Comparison of ENCODE assay signal across 24 cellular contexts in the genomic region with DNA sequence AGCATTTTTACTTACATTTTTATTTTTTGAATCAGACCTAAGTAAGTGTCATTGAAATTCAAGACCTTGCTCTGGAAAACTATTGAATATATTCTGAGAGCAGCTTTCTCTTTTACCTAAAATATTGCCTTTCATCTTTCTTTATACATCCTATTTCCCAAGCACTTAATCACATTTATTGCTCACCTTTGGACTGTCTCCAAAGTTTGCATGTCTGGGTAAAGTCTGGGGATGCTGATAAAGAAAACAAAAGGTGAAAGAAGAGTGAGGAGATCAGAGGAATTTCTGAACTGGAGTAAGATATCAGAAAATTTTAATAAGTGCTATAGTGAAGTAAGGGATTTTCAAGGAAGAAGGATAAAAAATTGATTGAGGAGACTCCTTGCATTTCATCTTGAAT.
"Had no signal": no experiment of that assay in that cellular context is flagged by ENCODE, and none has a peak within 500 bp of the region (broad histone marks: within the 10 kb centered on the region; RNA-seq: fewer than 3 reads in every experiment).

No MANE protein-coding gene starts in this region.

- ATAC-seq: activated T-cell treated with anti-CD3 and anti-CD28 coated beads, Interleukin-2, amount 50 U/mL, for 4 hours; Panc1; T-cell had no signal

- H3K27me3 Mint-ChIP-seq: activated CD4-positive, alpha-beta memory T cell treated with anti-CD3 and anti-CD28 coated beads for 36 hours; activated CD4-positive, alpha-beta T cell treated with anti-CD3 and anti-CD28 coated beads, Interleukin-2, amount 10 ng/mL, durations not matched to agents 7 days and 5 days; activated naive CD8-positive, alpha-beta T cell; T-cell had no signal

- DNase-seq: activated CD4-positive, alpha-beta memory T cell treated with anti-CD3 and anti-CD28 coated beads for 36 hours; activated CD4-positive, alpha-beta T cell treated with anti-CD3 and anti-CD28 coated beads, Interleukin-2, amount 10 ng/mL, durations not matched to agents 7 days and 5 days; activated CD4-positive, CD25-positive, alpha-beta regulatory T cell; activated CD8-positive, alpha-beta memory T cell treated with anti-CD3 and anti-CD28 coated beads for 24 hours; activated effector memory CD4-positive, alpha-beta T cell treated with anti-CD3 and anti-CD28 coated beads, Interleukin-2, amount 50 U/mL, for 16 hours; activated naive CD4-positive, alpha-beta T cell treated with anti-CD3 and anti-CD28 coated beads for 36 hours; activated T-cell treated with anti-CD3 and anti-CD28 coated beads, Interleukin-2, amount 50 U/mL, for 4 hours; brain microvascular endothelial cell; caudate nucleus; Kasumi-1; KBM-7; NCI-H1048; NCI-H146; NCI-H187 treated with DMSO at 0.1 percent for 48 hours; NCI-H2081 treated with DMSO at 0.1 percent for 48 hours; NCI-H446; NCI-H524; NCI-H748 treated with DMSO at 0.1 percent for 48 hours; SHP77 treated with DMSO at 0.1 percent for 48 hours; T-cell had no signal

- H3K27me3 ChIP-seq: brain microvascular endothelial cell had no signal

- H3K9me3 Mint-ChIP-seq: activated CD4-positive, alpha-beta T cell treated with anti-CD3 and anti-CD28 coated beads, Interleukin-2, amount 10 ng/mL, durations not matched to agents 7 days and 5 days had no signal

- H3K36me3 ChIP-seq: brain microvascular endothelial cell had no signal

- H3K36me3 Mint-ChIP-seq: activated CD4-positive, alpha-beta memory T cell treated with anti-CD3 and anti-CD28 coated beads for 36 hours; activated naive CD8-positive, alpha-beta T cell; T-cell had no signal

- H3K27ac ChIP-seq: brain microvascular endothelial cell, RWPE1, VCaP had no signal

- H3K4me1 Mint-ChIP-seq: activated CD4-positive, alpha-beta T cell treated with anti-CD3 and anti-CD28 coated beads, Interleukin-2, amount 10 ng/mL, durations not matched to agents 7 days and 5 days; T-cell had no signal

- H3K4me3 Mint-ChIP-seq: activated CD4-positive, alpha-beta memory T cell treated with anti-CD3 and anti-CD28 coated beads for 36 hours; activated CD4-positive, alpha-beta T cell treated with anti-CD3 and anti-CD28 coated beads, Interleukin-2, amount 10 ng/mL, durations not matched to agents 7 days and 5 days; activated naive CD4-positive, alpha-beta T cell treated with anti-CD3 and anti-CD28 coated beads for 36 hours; activated naive CD8-positive, alpha-beta T cell; activated T-cell treated with anti-CD3 and anti-CD28 coated beads, Interleukin-2, amount 50 U/mL, for 4 hours; T-cell had no signal

- H3K27ac Mint-ChIP-seq: activated CD4-positive, alpha-beta memory T cell treated with anti-CD3 and anti-CD28 coated beads for 36 hours; activated CD4-positive, alpha-beta T cell treated with anti-CD3 and anti-CD28 coated beads, Interleukin-2, amount 10 ng/mL, durations not matched to agents 7 days and 5 days; activated naive CD4-positive, alpha-beta T cell treated with anti-CD3 and anti-CD28 coated beads for 36 hours; activated naive CD8-positive, alpha-beta T cell; T-cell had no signal
